14 cellular contexts compared by ENCODE assay signal in the genomic region with DNA sequence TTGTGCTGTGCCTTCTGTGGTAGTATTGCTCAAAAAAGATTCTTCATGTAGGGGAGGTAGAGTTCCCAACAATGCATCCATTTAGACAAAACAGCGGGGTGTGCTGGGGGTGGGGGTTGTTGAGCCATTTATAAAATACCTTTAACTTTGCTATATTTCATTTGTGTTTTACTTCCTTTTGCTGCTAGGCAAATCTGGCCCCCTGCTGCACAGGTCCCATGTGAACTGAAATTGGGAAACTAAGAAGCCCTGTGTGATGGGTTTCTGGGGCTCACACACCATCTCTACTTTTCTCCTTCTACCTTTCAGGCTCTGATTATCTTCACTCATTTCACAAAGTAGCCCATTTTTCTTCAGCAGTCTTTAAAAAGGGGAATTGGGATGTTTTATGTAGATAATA.
"Had no signal": no experiment of that assay in that cellular context is flagged by ENCODE, and none has a peak within 500 bp of the region (broad histone marks: within the 10 kb centered on the region; RNA-seq: fewer than 3 reads in every experiment).

No MANE protein-coding gene starts in this region.

- ATAC-seq: activated CD4-positive, alpha-beta T cell treated with anti-CD3 and anti-CD28 coated beads for 36 hours; activated CD8-positive, alpha-beta T cell treated with anti-CD3 and anti-CD28 coated beads for 36 hours; pancreas; stimulated activated naive CD8-positive, alpha-beta T cell treated with anti-CD3 and anti-CD28 coated beads, Interleukin-15, amount 100 ng/mL, for 72 hours had no signal

- H3K36me3 ChIP-seq: pancreas had no signal

- H3K27ac Mint-ChIP-seq: activated CD4-positive, alpha-beta T cell treated with anti-CD3 and anti-CD28 coated beads for 36 hours; activated CD8-positive, alpha-beta T cell treated with anti-CD3 and anti-CD28 coated beads for 36 hours; endodermal cell; stimulated activated naive CD8-positive, alpha-beta T cell treated with anti-CD3 and anti-CD28 coated beads, Interleukin-15, amount 100 ng/mL, for 72 hours had no signal

- H3K9me3 ChIP-seq: pancreas, testis had no signal

- H3K27me3 ChIP-seq: hepatocyte, pancreas, testis had no signal

- H3K9me3 Mint-ChIP-seq: activated CD8-positive, alpha-beta T cell treated with anti-CD3 and anti-CD28 coated beads for 36 hours; endodermal cell had no signal

- H3K4me1 ChIP-seq: pancreas, testis had no signal

- H3K27me3 Mint-ChIP-seq: activated CD4-positive, alpha-beta T cell treated with anti-CD3 and anti-CD28 coated beads for 36 hours; activated CD8-positive, alpha-beta T cell treated with anti-CD3 and anti-CD28 coated beads for 36 hours; stimulated activated naive CD8-positive, alpha-beta T cell treated with anti-CD3 and anti-CD28 coated beads, Interleukin-15, amount 100 ng/mL, for 72 hours had no signal

- DNase-seq: activated CD4-positive, alpha-beta T cell treated with anti-CD3 and anti-CD28 coated beads for 36 hours; activated CD8-positive, alpha-beta memory T cell treated with anti-CD3 and anti-CD28 coated beads, Interleukin-2, amount 50 U/mL, for 4 hours; activated CD8-positive, alpha-beta T cell treated with anti-CD3 and anti-CD28 coated beads for 36 hours; activated naive CD4-positive, alpha-beta T cell; aorta; endodermal cell; erythroblast; kidney glomerular epithelial cell; pancreas; stimulated activated CD4-positive, alpha-beta T cell treated with anti-CD3 and anti-CD28 coated beads, Interleukin-2, amount 100 ng/mL, for 48 hours; stimulated activated CD8-positive, alpha-beta memory T cell treated with anti-CD3 and anti-CD28 coated beads, Interleukin-4, amount 100 ng/mL, for 48 hours; stimulated activated naive CD8-positive, alpha-beta T cell treated with anti-CD3 and anti-CD28 coated beads, Interleukin-15, amount 100 ng/mL, for 72 hours; testis had no signal

- H3K4me3 ChIP-seq: hepatocyte, pancreas, testis had no signal

- H3K27ac ChIP-seq: hepatocyte, pancreas, testis had no signal

- H3K4me3 Mint-ChIP-seq: activated CD4-positive, alpha-beta T cell treated with anti-CD3 and anti-CD28 coated beads for 36 hours; activated CD8-positive, alpha-beta T cell treated with anti-CD3 and anti-CD28 coated beads for 36 hours; endodermal cell; stimulated activated naive CD8-positive, alpha-beta T cell treated with anti-CD3 and anti-CD28 coated beads, Interleukin-15, amount 100 ng/mL, for 72 hours had no signal
